In the genomic region with DNA sequence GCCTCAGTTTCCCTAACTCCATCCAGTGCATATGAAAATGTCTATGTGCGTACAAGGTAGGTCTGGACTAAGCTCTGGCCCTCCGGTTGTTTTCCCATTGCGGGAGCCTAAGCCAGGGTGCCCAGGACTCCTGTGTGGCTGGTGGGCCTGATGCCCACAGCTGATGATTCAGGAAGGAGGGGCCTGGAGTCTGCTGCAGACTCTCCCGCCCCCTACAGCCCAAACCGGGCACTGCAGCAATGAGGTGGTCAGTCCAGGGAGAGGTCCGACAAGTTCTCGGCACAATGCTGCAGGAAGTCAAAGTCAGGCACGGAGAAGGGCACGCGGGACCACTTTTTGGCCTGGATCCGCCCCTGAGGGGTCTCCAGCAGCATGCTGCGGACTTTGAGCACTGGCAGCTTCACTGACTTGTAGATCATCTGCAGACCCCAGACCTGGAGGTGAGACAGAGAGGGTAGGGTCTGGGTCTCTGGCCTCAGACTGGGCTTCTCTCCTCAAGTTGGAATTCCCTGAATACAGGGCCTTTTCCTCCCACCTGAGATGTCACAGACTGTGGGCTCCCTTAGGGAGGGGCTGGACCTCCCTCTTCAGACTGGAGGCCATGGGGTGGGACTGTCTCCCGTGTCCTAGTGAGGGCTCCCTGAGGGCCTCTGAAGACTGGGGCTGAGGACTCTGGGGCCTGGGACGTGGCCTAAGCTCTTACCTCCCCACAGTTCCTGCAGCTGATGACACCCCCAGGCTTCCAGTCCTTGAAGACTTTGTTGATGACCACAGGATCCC, we compare ENCODE assay signal across 8 cellular contexts. TPM values are rescaled to one million over a fixed set of nuclear protein-coding genes. Genes with fewer than 3 reads are reported as not detected.
A peak's percentile ranks its signal among the peaks of the same experiment; 100 is the strongest.
DNase-seq lines count a peak whose midpoint lies in the region; ATAC-seq and TF ChIP-seq lines count a peak whose summit lies in the region.

No MANE protein-coding gene starts in this region.

- intact Hi-C loops in mammary epithelial cell (cut with micrococcal nuclease): loop anchor here (1.0 kb wide), 2 partner anchors 34 to 76 kb away; no protein-coding TSS in a partner anchor

- H3K9me2 ChIP-seq in MM.1S (replicated peaks; ENCODE audit: insufficient read depth, low read length): no peaks in the 10 kb centered on the region

- no TSS peak for BruUV-seq in mammary epithelial cell (replicated peaks; lab: Mats Ljungman, UMichigan)

- H3K36me3 ChIP-seq in MM.1S (replicated peaks; ENCODE audit: insufficient read depth, low read length) (no peaks in the 10 kb centered on the region), WERI-Rb-1 (no peaks in the 10 kb centered on the region), mammary epithelial cell (ENCODE audit: insufficient read depth, low read length) (no peaks in the 10 kb centered on the region)

- dilution Hi-C loops in mammary epithelial cell (cut with HindIII; ENCODE audit: low sequenced_read_pairs): no loop called here

- H2AFZ ChIP-seq in MM.1S (ENCODE audit: low read length): peak overlapping the region; percentile 47; the same call in 1 of the 2 replicates
- peak overlapping the region; percentile 37 for H2AFZ ChIP-seq in mammary epithelial cell (ENCODE audit: low read depth, low read length)

- H3K4me3 ChIP-seq in MM.1S (ENCODE audit: low read length) (no peak overlapping the region), WERI-Rb-1 (ENCODE audit: low read depth, low read length) (no peak overlapping the region), mammary epithelial cell (replicated peaks in 1 of 3; ENCODE audit: insufficient read depth in 1 of 3, low read depth in 2 of 3, low read length in 3 of 3) (no peak overlapping the region)

- H4K20me1 ChIP-seq in MM.1S (ENCODE audit: insufficient read depth, low read length) (no peaks in the 10 kb centered on the region), mammary epithelial cell (ENCODE audit: insufficient read depth, low read length) (no peaks in the 10 kb centered on the region)

- WGBS in mammary epithelial cell (ENCODE audit: low coverage, missing lambda C conversion rate): 35% methylated on average over 12 of the region's 14 CpGs

- H3K27me3 ChIP-seq in MM.1S (replicated peaks; ENCODE audit: insufficient read depth, low read length): peaks cover 13% of the 10 kb centered on the region
- peaks cover 4% of the 10 kb centered on the region for H3K27me3 ChIP-seq in WERI-Rb-1 (ENCODE audit: insufficient read depth, low read depth, severe bottlenecking)
- peaks cover 7% of the 10 kb centered on the region for H3K27me3 ChIP-seq in mammary epithelial cell (ENCODE audit: insufficient read depth, low read length)

- CTCF ChIA-PET in mammary epithelial cell (lab: Charles Lee; ENCODE audit: low non-redundant PET): interaction anchor here (0.6 kb wide), 1 partner anchor 34 kb away, joined by 4 read pairs; no protein-coding TSS in a partner anchor

- H3K9me3 ChIP-seq in MM.1S (replicated peaks; ENCODE audit: insufficient read depth, low read length) (no peaks in the 10 kb centered on the region), WERI-Rb-1 (ENCODE audit: severe bottlenecking) (no peaks in the 10 kb centered on the region), mammary epithelial cell (replicated peaks; ENCODE audit: insufficient read depth, low read length) (no peaks in the 10 kb centered on the region)

- H3K27ac ChIP-seq in MM.1S (ENCODE audit: low read length): no peak overlapping the region
- H3K27ac ChIP-seq in WERI-Rb-1: no peak overlapping the region
- H3K27ac ChIP-seq in mammary epithelial cell (ENCODE audit: insufficient read depth, low read depth, low read length): no peak overlapping the region

- in situ Hi-C loops in G401 (cut with HindIII; ENCODE audit: low sequenced_read_pairs) (no loop called here), mammary epithelial cell (cut with MboI; ENCODE audit: low sequenced_read_pairs in 2 of 2) (loop anchor here in 1 of 2 donors (25.0 kb wide), 1 partner anchor 364 kb away; the partner anchor contains the start of gene HAP1)

- TF ChIP-seq CTCF in MM.1S (IDR thresholded peaks at IDR 0.05; ENCODE audit: low read length): peak; percentile 98
- TF ChIP-seq CTCF in WERI-Rb-1 (IDR thresholded peaks at IDR 0.05; ENCODE audit: low read depth, low read length): peak; percentile 99
- TF ChIP-seq CTCF in mammary epithelial cell (conservative IDR thresholded peaks at IDR 0.05 in 1 of 2, IDR thresholded peaks at IDR 0.05 in 1 of 2; ENCODE audit: extremely low read depth in 1 of 2, insufficient read depth in 1 of 2, low read depth in 1 of 2, low read length in 2 of 2): peak; percentile 87 to 96

- peak; percentile 46 for DNase-seq in G401 (ENCODE audit: low spot score)
- DNase-seq in MM.1S: peak; percentile 48
- DNase-seq in WERI-Rb-1: peak; percentile 94
- DNase-seq in mammary epithelial cell: peak; percentile 21
- DNase-seq in kidney tubule cell (ENCODE audit: low spot score): peak; percentile 67
- DNase-seq in stimulated activated CD4-positive, alpha-beta T cell treated with anti-CD3 and anti-CD28 coated beads, Interleukin-4, amount 100 ng/mL, for 1 hour: peak; percentile 65
- DNase-seq in NCI-H510A (lab: John Stamatoyannopoulos, UW): no peak

- H3K4me2 ChIP-seq in MM.1S (ENCODE audit: low read depth, low read length) (peak overlapping the region; percentile 28; the same call in 1 of the 2 replicates), mammary epithelial cell (ENCODE audit: insufficient read depth, low read depth, low read length) (no peak overlapping the region)

- H3K9ac ChIP-seq in MM.1S (ENCODE audit: low read length) (no peak overlapping the region), mammary epithelial cell (ENCODE audit: insufficient read depth, low read length) (no peak overlapping the region)

- H3F3A ChIP-seq in MM.1S (ENCODE audit: insufficient read depth, low read length): no peaks in the 10 kb centered on the region

- no peak for ATAC-seq in HG03108 (IDR thresholded peaks at IDR 0.05; ENCODE audit: unreplicated experiment)

- H3K4me1 ChIP-seq in MM.1S (ENCODE audit: low read length) (no peaks in the 10 kb centered on the region; the same call in 1 of the 2 replicates), mammary epithelial cell (ENCODE audit: insufficient read depth, low read length) (no peaks in the 10 kb centered on the region)

- H3K79me2 ChIP-seq in MM.1S (ENCODE audit: low read length): no peaks in the 10 kb centered on the region
- no peaks in the 10 kb centered on the region for H3K79me2 ChIP-seq in mammary epithelial cell (ENCODE audit: insufficient read depth, low read length)

RNA-seq across cellular contexts. Expression of gene ZNF385C, which starts 3.4 kb away (rescaled TPM):
- 1.8 and 1.9 TPM in 2 replicates for total RNA-seq in G401 (2014; rRNA removed; shearing (Covaris generic))
- total RNA-seq in mammary epithelial cell: under 1 TPM; 0.17 to 0.28 TPM
- polyA plus RNA-seq in mammary epithelial cell: 0.10 TPM
- 0.31 TPM for polyA minus RNA-seq in mammary epithelial cell

RNA-seq across cellular contexts. Expression of gene DHX58, which starts 10.8 kb away (rescaled TPM):
- total RNA-seq in G401 (2014; rRNA removed; shearing (Covaris generic)): 2.4 and 6.5 TPM in 2 replicates
- 10 to 100 TPM; 11.7 to 12.2 TPM for total RNA-seq in mammary epithelial cell
- polyA plus RNA-seq in mammary epithelial cell: 4.8 TPM
- 11.0 TPM for polyA minus RNA-seq in mammary epithelial cell

RNA-seq across cellular contexts. Expression of gene KAT2A, which starts 19.5 kb away (rescaled TPM):
- 26.3 and 28.6 TPM in 2 replicates for total RNA-seq in G401 (2014; rRNA removed; shearing (Covaris generic))
- 10 to 100 TPM; 12.7 to 30.4 TPM for total RNA-seq in mammary epithelial cell
- polyA plus RNA-seq in mammary epithelial cell: 24.6 TPM
- polyA minus RNA-seq in mammary epithelial cell: 22.1 TPM

RNA-seq across cellular contexts. Expression of gene HSPB9, which starts 20.9 kb away (rescaled TPM):
- total RNA-seq in G401 (2014; rRNA removed; shearing (Covaris generic)): not detected in 2 replicates
- not detected for total RNA-seq in mammary epithelial cell
- not detected for polyA plus RNA-seq in mammary epithelial cell
- not detected for polyA minus RNA-seq in mammary epithelial cell

RNA-seq across cellular contexts. Expression of gene C17orf113, which starts 51.3 kb away (rescaled TPM):
- total RNA-seq in G401 (2014; rRNA removed; shearing (Covaris generic)): 1.7 and 2.3 TPM in 2 replicates
- total RNA-seq in mammary epithelial cell: 1 to 10 TPM; 1.0 to 1.7 TPM
- 0.24 TPM for polyA plus RNA-seq in mammary epithelial cell
- not detected for polyA minus RNA-seq in mammary epithelial cell
